11 cellular contexts compared by ENCODE assay signal in the genomic region with DNA sequence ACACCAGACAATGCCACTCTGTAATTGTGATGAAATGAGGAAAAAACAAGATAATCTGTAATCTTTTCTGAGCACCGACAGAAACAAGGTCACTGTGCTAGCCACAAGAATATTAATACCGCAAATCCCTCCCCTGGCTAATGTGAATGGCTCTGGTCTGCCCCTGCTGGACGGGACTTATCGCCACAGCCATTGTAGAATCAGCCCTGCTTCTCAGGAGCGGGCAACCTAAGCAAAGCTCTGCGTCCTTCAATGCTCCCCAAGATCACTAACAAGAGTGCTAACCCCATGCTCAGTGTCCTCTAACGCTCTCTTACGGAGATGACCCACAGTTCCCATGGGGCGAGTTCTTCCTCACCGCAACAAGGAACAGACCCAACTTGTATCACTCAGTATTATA. TPM values are rescaled to one million over a fixed set of nuclear protein-coding genes. Genes with fewer than 3 reads are reported as not detected.
DNase-seq lines count a peak whose midpoint lies in the region; ATAC-seq and TF ChIP-seq lines count a peak whose summit lies in the region.
"Had no signal": no experiment of that assay in that cellular context is flagged by ENCODE, and none has a peak within 500 bp of the region (broad histone marks: within the 10 kb centered on the region; RNA-seq: fewer than 3 reads in every experiment).

No MANE protein-coding gene starts in this region.

- no peak for DNase-seq in activated naive CD8-positive, alpha-beta T cell treated with anti-CD3 and anti-CD28 coated beads, Interleukin-2, amount 50 U/mL, for 24 hours
- no peak for DNase-seq in activated naive CD8-positive, alpha-beta T cell treated with anti-CD3 and anti-CD28 coated beads for 36 hours
- DNase-seq in endothelial cell (ENCODE audit: low spot score) (no peak), type B pancreatic cell (ENCODE audit: extremely low spot score, unreplicated experiment) (no peak), midbrain (lab: John Stamatoyannopoulos, UW) (no peak), OCI-M2 (lab: John Stamatoyannopoulos, UW; ENCODE audit: unreplicated experiment) (no peak)
- DNase-seq: occipital lobe had no signal

- H3K4me1 ChIP-seq in Loucy (ENCODE audit: insufficient read depth, low read length, poor library complexity, severe bottlenecking): no peaks in the 10 kb centered on the region
- H3K4me1 ChIP-seq: SJSA1 had no signal

- TF ChIP-seq CTCF in Loucy (conservative IDR thresholded peaks at IDR 0.05; ENCODE audit: low read length) (peak; percentile 51), endothelial cell (IDR thresholded peaks at IDR 0.05; ENCODE audit: unreplicated experiment) (peak; percentile 38), type B pancreatic cell (conservative IDR thresholded peaks at IDR 0.05) (peak; percentile 68)

- no peaks in the 10 kb centered on the region for H3K4me1 Mint-ChIP-seq in activated naive CD8-positive, alpha-beta T cell treated with anti-CD3 and anti-CD28 coated beads, Interleukin-2, amount 50 U/mL, for 24 hours
- H3K4me1 Mint-ChIP-seq in activated naive CD8-positive, alpha-beta T cell treated with anti-CD3 and anti-CD28 coated beads for 36 hours: no peaks in the 10 kb centered on the region
- H3K4me1 Mint-ChIP-seq in endothelial cell (ENCODE audit: unreplicated experiment) (peaks cover 8% of the 10 kb centered on the region), type B pancreatic cell (ENCODE audit: unreplicated experiment) (no peaks in the 10 kb centered on the region)

- no peak overlapping the region for H3K4me3 ChIP-seq in Loucy (ENCODE audit: low read length, poor library complexity, severe bottlenecking)
- H3K4me3 ChIP-seq: SJSA1 had no signal

- H4K20me1 ChIP-seq in Loucy (ENCODE audit: insufficient read depth, low read length, poor library complexity, severe bottlenecking): no peaks in the 10 kb centered on the region

- H3K9ac ChIP-seq in Loucy (ENCODE audit: low read depth, low read length, poor library complexity, severe bottlenecking): no peak overlapping the region

- H3F3A ChIP-seq in Loucy (ENCODE audit: low read depth): no peaks in the 10 kb centered on the region

- no peaks in the 10 kb centered on the region for H3K9me2 ChIP-seq in Loucy (replicated peaks; ENCODE audit: low read depth, low read length)

- no peaks in the 10 kb centered on the region for H3K36me3 Mint-ChIP-seq in activated naive CD8-positive, alpha-beta T cell treated with anti-CD3 and anti-CD28 coated beads, Interleukin-2, amount 50 U/mL, for 24 hours (ENCODE audit: low read depth)
- H3K36me3 Mint-ChIP-seq in activated naive CD8-positive, alpha-beta T cell treated with anti-CD3 and anti-CD28 coated beads for 36 hours: no peaks in the 10 kb centered on the region
- peaks cover 3% of the 10 kb centered on the region for H3K36me3 Mint-ChIP-seq in endothelial cell (ENCODE audit: low read depth, unreplicated experiment)
- H3K36me3 Mint-ChIP-seq in type B pancreatic cell: no peaks in the 10 kb centered on the region

- no peak overlapping the region for H2AFZ ChIP-seq in Loucy (ENCODE audit: low read length)

- no peaks in the 10 kb centered on the region for H3K9me3 ChIP-seq in Loucy (ENCODE audit: insufficient read depth, low read depth, low read length)
- H3K9me3 ChIP-seq: SJSA1 had no signal

- no peaks in the 10 kb centered on the region for H3K27me3 ChIP-seq in Loucy (ENCODE audit: insufficient read depth, low read length, poor library complexity, severe bottlenecking)

- H3K27me3 Mint-ChIP-seq in activated naive CD8-positive, alpha-beta T cell treated with anti-CD3 and anti-CD28 coated beads, Interleukin-2, amount 50 U/mL, for 24 hours: peaks cover 29% of the 10 kb centered on the region
- H3K27me3 Mint-ChIP-seq in activated naive CD8-positive, alpha-beta T cell treated with anti-CD3 and anti-CD28 coated beads for 36 hours: peaks cover 41% of the 10 kb centered on the region
- H3K27me3 Mint-ChIP-seq in endothelial cell (ENCODE audit: unreplicated experiment) (peaks cover 11% of the 10 kb centered on the region), type B pancreatic cell (peaks cover 57% of the 10 kb centered on the region)

- H3K9me3 Mint-ChIP-seq in activated naive CD8-positive, alpha-beta T cell treated with anti-CD3 and anti-CD28 coated beads, Interleukin-2, amount 50 U/mL, for 24 hours: no peaks in the 10 kb centered on the region
- no peaks in the 10 kb centered on the region for H3K9me3 Mint-ChIP-seq in activated naive CD8-positive, alpha-beta T cell treated with anti-CD3 and anti-CD28 coated beads for 36 hours
- H3K9me3 Mint-ChIP-seq in endothelial cell (ENCODE audit: unreplicated experiment): peaks cover 3% of the 10 kb centered on the region
- no peaks in the 10 kb centered on the region for H3K9me3 Mint-ChIP-seq in type B pancreatic cell

- H3K36me3 ChIP-seq in Loucy (ENCODE audit: insufficient read depth, low read length): no peaks in the 10 kb centered on the region
- H3K36me3 ChIP-seq: SJSA1 had no signal

- H3K79me2 ChIP-seq in Loucy (ENCODE audit: insufficient read depth, low read length): no peaks in the 10 kb centered on the region

- ATAC-seq in activated naive CD8-positive, alpha-beta T cell treated with anti-CD3 and anti-CD28 coated beads, Interleukin-2, amount 50 U/mL, for 24 hours: no peak
- no peak for ATAC-seq in GM19023 (IDR thresholded peaks at IDR 0.05; ENCODE audit: unreplicated experiment)

- H3K27ac Mint-ChIP-seq in activated naive CD8-positive, alpha-beta T cell treated with anti-CD3 and anti-CD28 coated beads, Interleukin-2, amount 50 U/mL, for 24 hours: no peak overlapping the region
- no peak overlapping the region for H3K27ac Mint-ChIP-seq in activated naive CD8-positive, alpha-beta T cell treated with anti-CD3 and anti-CD28 coated beads for 36 hours
- H3K27ac Mint-ChIP-seq in endothelial cell (ENCODE audit: unreplicated experiment) (no peak overlapping the region), type B pancreatic cell (no peak overlapping the region)

- H3K4me2 ChIP-seq in Loucy (ENCODE audit: low read depth, low read length, poor library complexity, severe bottlenecking): no peak overlapping the region

- H3K4me3 Mint-ChIP-seq in activated naive CD8-positive, alpha-beta T cell treated with anti-CD3 and anti-CD28 coated beads, Interleukin-2, amount 50 U/mL, for 24 hours: peak overlapping the region; percentile 4
- no peak overlapping the region for H3K4me3 Mint-ChIP-seq in activated naive CD8-positive, alpha-beta T cell treated with anti-CD3 and anti-CD28 coated beads for 36 hours
- H3K4me3 Mint-ChIP-seq in endothelial cell (ENCODE audit: unreplicated experiment) (no peak overlapping the region), type B pancreatic cell (no peak overlapping the region)

RNA-seq across cellular contexts. Expression of gene OR2V1, which starts 42.7 kb away (rescaled TPM):
- total RNA-seq in activated naive CD8-positive, alpha-beta T cell treated with anti-CD3 and anti-CD28 coated beads for 36 hours: not detected
- total RNA-seq in endothelial cell (ENCODE audit: unreplicated experiment): not detected
- total RNA-seq in type B pancreatic cell (ENCODE audit: low replicate concordance): not detected in 2 replicates
- total RNA-seq: Daoy, occipital lobe, SJSA1 had no signal

RNA-seq across cellular contexts. Expression of gene BTNL9, which starts 48.2 kb away (rescaled TPM):
- total RNA-seq in activated naive CD8-positive, alpha-beta T cell treated with anti-CD3 and anti-CD28 coated beads for 36 hours: under 1 TPM in 1 of 2 experiments, not detected in 1; 0.12 TPM
- total RNA-seq in endothelial cell (ENCODE audit: unreplicated experiment) (24.3 TPM), type B pancreatic cell (ENCODE audit: low replicate concordance) (0.19 and 0.39 TPM in 2 replicates)
- total RNA-seq: SJSA1 had no signal

RNA-seq across cellular contexts. Expression of gene OR2V2, which starts 59.1 kb away (rescaled TPM):
- total RNA-seq in activated naive CD8-positive, alpha-beta T cell treated with anti-CD3 and anti-CD28 coated beads for 36 hours: not detected
- not detected for total RNA-seq in endothelial cell (ENCODE audit: unreplicated experiment)
- total RNA-seq in type B pancreatic cell (ENCODE audit: low replicate concordance): not detected in 2 replicates
- total RNA-seq: Daoy, occipital lobe, SJSA1 had no signal

Comparison
In these comparisons a context has a peak if more than half of its experiments do, and no peak if none do; other contexts are left out.
1. RNA of gene BTNL9, which starts 48.2 kb away (total RNA-seq): 24.3 TPM in endothelial cell (single experiment); 0.19 to 0.39 TPM in type B pancreatic cell and 0.12 TPM in activated naive CD8-positive, alpha-beta T cell treated with anti-CD3 and anti-CD28 coated beads for 36 hours; every median in the first group is over 10 times any median in the second.
2. Peak in every context shown above with its lines, with median percentiles within 50 percentile points of each other: CTCF ChIP-seq.